In the genomic region with DNA sequence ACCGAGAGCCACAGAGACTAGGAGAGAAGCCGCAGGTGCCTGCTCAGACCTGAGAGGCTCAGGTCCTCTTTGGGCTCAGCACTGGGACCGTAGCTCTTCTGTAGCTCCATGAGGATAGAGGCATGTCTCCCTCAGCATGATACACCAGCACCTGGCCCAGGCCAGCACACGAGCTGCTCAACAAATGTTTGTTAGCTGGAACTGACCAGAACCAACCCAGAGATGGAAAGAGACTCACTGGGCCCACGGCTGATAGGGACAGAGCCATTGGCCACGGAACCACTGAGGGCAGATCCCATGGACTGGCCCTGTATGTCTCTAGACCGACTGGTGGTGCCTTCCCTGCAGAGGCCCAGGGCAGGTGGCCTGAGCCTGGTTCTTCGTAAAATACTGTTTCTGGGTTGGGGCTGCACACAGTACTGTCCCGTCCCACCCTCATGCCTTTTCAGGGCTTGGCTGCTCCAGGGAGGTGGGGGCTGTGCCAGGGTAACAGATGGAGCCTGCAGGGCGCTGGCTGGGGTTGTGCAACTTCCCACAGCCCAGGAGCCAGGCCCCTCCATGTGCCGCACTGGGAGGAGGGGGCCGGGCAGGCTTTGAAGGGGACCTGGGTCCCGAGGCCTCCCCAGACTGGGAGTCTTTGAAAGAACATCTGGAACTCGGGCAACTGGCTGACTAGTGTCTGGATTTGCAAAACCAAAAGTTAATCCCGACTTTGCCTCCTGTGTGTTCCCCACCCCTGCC, we compare ENCODE assay signal across 10 cellular contexts. TPM values are rescaled to one million over a fixed set of nuclear protein-coding genes. Genes with fewer than 3 reads are reported as not detected.
DNase-seq lines count a peak whose midpoint lies in the region; ATAC-seq and TF ChIP-seq lines count a peak whose summit lies in the region.
"Had no signal": no experiment of that assay in that cellular context is flagged by ENCODE, and none has a peak within 500 bp of the region (broad histone marks: within the 10 kb centered on the region; RNA-seq: fewer than 3 reads in every experiment).

No MANE protein-coding gene starts in this region.

- no peak overlapping the region for H3K27ac ChIP-seq in mammary epithelial cell (ENCODE audit: insufficient read depth, low read depth, low read length)
- H3K27ac ChIP-seq in thoracic aorta, result no peak overlapping the region

- POLR2A ChIA-PET in MCF 10A (lab: Yijun Ruan, JAX), result interaction anchor here (0.6 to 3.8 kb wide), 10 partner anchors 10 to 1691 kb away, joined by 3 to 26 read pairs (median 3); a partner anchor contains a TSS

- H3K4me3 ChIP-seq in mammary epithelial cell (replicated peaks in 1 of 3; ENCODE audit: insufficient read depth in 1 of 3, low read depth in 2 of 3, low read length in 3 of 3), result no peak overlapping the region
- H3K4me3 ChIP-seq in thoracic aorta, result peak overlapping the region; percentile 66

- H3K4me1 ChIP-seq in mammary epithelial cell (ENCODE audit: insufficient read depth, low read length), result peaks cover 23% of the 10 kb centered on the region
- H3K4me1 ChIP-seq in thoracic aorta (ENCODE audit: control insufficient read depth in 1 of 2, low read depth in 2 of 2), result peaks cover 13 to 23% of the 10 kb centered on the region in 2 donors

- H3K9me3 Mint-ChIP-seq in MCF 10A (ENCODE audit: unreplicated experiment), result no peaks in the 10 kb centered on the region
- H3K9me3 Mint-ChIP-seq in effector memory CD8-positive, alpha-beta T cell, result no peaks in the 10 kb centered on the region

- no peak overlapping the region for H2AFZ ChIP-seq in mammary epithelial cell (ENCODE audit: low read depth, low read length)

- no peak for TF ChIP-seq CTCF in MCF 10A (IDR thresholded peaks at IDR 0.05; ENCODE audit: unreplicated experiment)
- TF ChIP-seq CTCF in mammary epithelial cell (conservative IDR thresholded peaks at IDR 0.05 in 1 of 2, IDR thresholded peaks at IDR 0.05 in 1 of 2; ENCODE audit: extremely low read depth in 1 of 2, insufficient read depth in 1 of 2, low read depth in 1 of 2, low read length in 2 of 2), result no peak
- TF ChIP-seq CTCF in thoracic aorta (IDR thresholded peaks at IDR 0.05), result no peak

- ATAC-seq in effector memory CD8-positive, alpha-beta T cell (replicated peaks), result no peak
- ATAC-seq in thoracic aorta (ENCODE audit: insufficient number of reproducible peaks, low FRiP score, low read depth), result no peak

- 89% methylated on average over 8 of the region's 15 CpGs for WGBS in mammary epithelial cell (ENCODE audit: low coverage, missing lambda C conversion rate)

- H3K9me3 ChIP-seq in mammary epithelial cell (replicated peaks; ENCODE audit: insufficient read depth, low read length), result no peaks in the 10 kb centered on the region
- no peaks in the 10 kb centered on the region for H3K9me3 ChIP-seq in thoracic aorta

- peaks cover 7% of the 10 kb centered on the region for H3K36me3 Mint-ChIP-seq in MCF 10A (ENCODE audit: insufficient read depth, unreplicated experiment)
- H3K36me3 Mint-ChIP-seq in effector memory CD8-positive, alpha-beta T cell (ENCODE audit: insufficient read depth), result peaks cover 10% of the 10 kb centered on the region

- dilution Hi-C loops in mammary epithelial cell (cut with HindIII; ENCODE audit: low sequenced_read_pairs), result no loop called here

- no peaks in the 10 kb centered on the region for H3K79me2 ChIP-seq in mammary epithelial cell (ENCODE audit: insufficient read depth, low read length)

- CTCF ChIA-PET in MCF 10A (lab: Yijun Ruan, JAX), result interaction anchor here (1.6 to 10.8 kb wide), 5 partner anchors 15 to 79 kb away, joined by 6 to 284 read pairs (median 37); a partner anchor contains a TSS
- CTCF ChIA-PET in mammary epithelial cell (lab: Charles Lee; ENCODE audit: low non-redundant PET), result interaction anchor here (0.6 kb wide), 1 partner anchor 24 kb away, joined by 10 read pairs; no protein-coding TSS in a partner anchor

- H3K4me1 Mint-ChIP-seq in MCF 10A (ENCODE audit: insufficient read depth, unreplicated experiment), result peaks cover 27% of the 10 kb centered on the region
- H3K4me1 Mint-ChIP-seq in effector memory CD8-positive, alpha-beta T cell (ENCODE audit: low read depth in 2 of 2), result peaks cover 15 to 33% of the 10 kb centered on the region in 2 donors

- H3K27me3 ChIP-seq in mammary epithelial cell (ENCODE audit: insufficient read depth, low read length) (no peaks in the 10 kb centered on the region), thoracic aorta (replicated peaks; ENCODE audit: insufficient read depth) (no peaks in the 10 kb centered on the region)

- no peak overlapping the region for H3K4me2 ChIP-seq in mammary epithelial cell (ENCODE audit: insufficient read depth, low read depth, low read length)

- in situ Hi-C loops in mammary epithelial cell (cut with MboI; ENCODE audit: low sequenced_read_pairs in 2 of 2), result no loop called here

- H3K4me3 Mint-ChIP-seq in MCF 10A (ENCODE audit: unreplicated experiment), result no peak overlapping the region
- peak overlapping the region; percentile 37 to 78 for H3K4me3 Mint-ChIP-seq in effector memory CD8-positive, alpha-beta T cell

- H3K27ac Mint-ChIP-seq in MCF 10A (ENCODE audit: low read depth, unreplicated experiment), result peak overlapping the region; percentile 27
- H3K27ac Mint-ChIP-seq in effector memory CD8-positive, alpha-beta T cell, result no peak overlapping the region

- H4K20me1 ChIP-seq in mammary epithelial cell (ENCODE audit: insufficient read depth, low read length), result no peaks in the 10 kb centered on the region

- DNase-seq in MCF 10A (ENCODE audit: unreplicated experiment) (no peak), mammary epithelial cell (no peak), NCI-H446 treated with DMSO at 0.1 percent for 48 hours (lab: John Stamatoyannopoulos, UW) (peak; percentile 86), thoracic aorta (ENCODE audit: low spot score) (no peak), NCI-H510A treated with DMSO at 0.1 percent for 48 hours (lab: John Stamatoyannopoulos, UW) (no peak), NCI-H1417 (lab: John Stamatoyannopoulos, UW) (no peak), NCI-H1092 treated with DMSO at 0.1 percent for 48 hours (lab: John Stamatoyannopoulos, UW) (no peak)
- DNase-seq in effector memory CD8-positive, alpha-beta T cell, result no peak
- DNase-seq: effector CD4-positive, alpha-beta T cell; NCI-H2081 treated with DMSO at 0.1 percent for 48 hours had no signal

- no TSS peak for BruUV-seq in MCF 10A (replicated peaks; lab: Mats Ljungman, UMichigan)
- no TSS peak for BruUV-seq in mammary epithelial cell (replicated peaks; lab: Mats Ljungman, UMichigan)

- no peaks in the 10 kb centered on the region for H3K27me3 Mint-ChIP-seq in MCF 10A (ENCODE audit: insufficient read depth, unreplicated experiment)
- peaks cover 6 to 20% of the 10 kb centered on the region in 2 donors for H3K27me3 Mint-ChIP-seq in effector memory CD8-positive, alpha-beta T cell

- intact Hi-C loops in MCF 10A (cut with micrococcal nuclease), result no loop called here
- intact Hi-C loops in mammary epithelial cell (cut with micrococcal nuclease), result no loop called here

- H3K36me3 ChIP-seq in mammary epithelial cell (ENCODE audit: insufficient read depth, low read length) (no peaks in the 10 kb centered on the region), thoracic aorta (no peaks in the 10 kb centered on the region)

- no peak overlapping the region for H3K9ac ChIP-seq in mammary epithelial cell (ENCODE audit: insufficient read depth, low read length)

RNA-seq across cellular contexts. Expression of a gene that starts 5.2 kb away (rescaled TPM):
- 1.1 and 2.0 TPM in 2 replicates for total RNA-seq in MCF 10A (2022)
- total RNA-seq in mammary epithelial cell, result 1 to 10 TPM in 1 of 2 donors, under 1 TPM in 1; 0.67 to 1.0 TPM
- 0.03 TPM for polyA plus RNA-seq in mammary epithelial cell
- polyA minus RNA-seq in mammary epithelial cell, result not detected
- 1 to 10 TPM in 1 of 2 donors, under 1 TPM in 1; 0.81 to 3.2 TPM for total RNA-seq in thoracic aorta

RNA-seq across cellular contexts. Expression of a gene that starts 8.2 kb away (rescaled TPM):
- 0.16 and 0.22 TPM in 2 replicates for total RNA-seq in MCF 10A (2022)
- under 1 TPM in 1 of 2 donors, not detected in 1; 0.16 TPM for total RNA-seq in mammary epithelial cell
- polyA plus RNA-seq in mammary epithelial cell, result not detected
- polyA minus RNA-seq in mammary epithelial cell, result not detected
- 10 to 100 TPM in 1 of 2 donors, 1 to 10 TPM in 1; 4.2 to 15.3 TPM for total RNA-seq in thoracic aorta

RNA-seq across cellular contexts. Expression of a gene that starts 21.8 kb away (rescaled TPM):
- 30.8 and 39.7 TPM in 2 replicates for total RNA-seq in MCF 10A (2022)
- 10 to 100 TPM; 15.7 to 37.9 TPM for total RNA-seq in mammary epithelial cell
- polyA plus RNA-seq in mammary epithelial cell, result 15.6 TPM
- 26.4 TPM for polyA minus RNA-seq in mammary epithelial cell
- 10 to 100 TPM; 30.1 to 48.6 TPM for total RNA-seq in thoracic aorta

RNA-seq across cellular contexts. Expression of a gene that starts 38.1 kb away (rescaled TPM):
- total RNA-seq in MCF 10A (2022) (8.2 and 8.8 TPM in 2 replicates), mammary epithelial cell (10 to 100 TPM in 1 of 2 donors, 1 to 10 TPM in 1; 9.5 to 15.9 TPM), thoracic aorta (10 to 100 TPM; 20.6 to 41.2 TPM)
- 13.9 TPM for polyA plus RNA-seq in mammary epithelial cell
- polyA minus RNA-seq in mammary epithelial cell, result 8.8 TPM

RNA-seq across cellular contexts. Expression of a gene that starts 38.7 kb away (rescaled TPM):
- total RNA-seq in MCF 10A (2022), result 0.12 and 0.15 TPM in 2 replicates
- under 1 TPM; 0.38 to 0.50 TPM for total RNA-seq in mammary epithelial cell
- polyA plus RNA-seq in mammary epithelial cell, result 0.24 TPM
- 0.21 TPM for polyA minus RNA-seq in mammary epithelial cell
- total RNA-seq in thoracic aorta, result 1 to 10 TPM; 1.1 to 3.2 TPM
